1 cellular context compared by ENCODE assay signal in the genomic region with DNA sequence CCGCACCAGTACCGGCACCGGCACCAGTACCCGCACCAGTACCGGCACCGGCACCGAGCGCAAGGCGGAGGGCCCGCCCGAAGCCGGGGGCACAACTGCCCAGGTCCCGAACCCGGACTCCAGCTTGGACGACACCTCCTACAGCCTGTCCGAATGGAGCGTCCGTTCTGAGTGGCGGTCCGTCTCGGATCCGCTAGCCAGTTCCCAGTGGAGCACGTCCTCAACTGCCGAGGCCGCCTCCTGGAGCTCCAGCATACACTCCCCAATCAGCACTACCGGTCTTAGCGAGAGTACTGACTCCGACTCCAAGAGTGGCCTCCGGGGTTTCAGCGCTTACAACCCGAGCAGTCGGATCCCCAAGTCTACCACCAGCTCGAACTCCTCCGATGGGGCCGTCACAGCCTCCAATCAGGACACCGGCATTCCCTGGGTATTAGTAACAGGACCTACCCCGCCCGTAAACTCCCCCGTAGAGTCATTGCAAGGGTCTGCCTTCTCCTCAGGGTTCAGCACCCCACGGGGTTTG.
TF ChIP-seq lines count a peak whose summit lies in the region.

No MANE protein-coding gene starts in this region.

TF ChIP-seq in SK-N-SH, 30 proteins besides CTCF, POLR2A, EP300 and RAD21:
- TF ChIP-seq, protein P1, sequence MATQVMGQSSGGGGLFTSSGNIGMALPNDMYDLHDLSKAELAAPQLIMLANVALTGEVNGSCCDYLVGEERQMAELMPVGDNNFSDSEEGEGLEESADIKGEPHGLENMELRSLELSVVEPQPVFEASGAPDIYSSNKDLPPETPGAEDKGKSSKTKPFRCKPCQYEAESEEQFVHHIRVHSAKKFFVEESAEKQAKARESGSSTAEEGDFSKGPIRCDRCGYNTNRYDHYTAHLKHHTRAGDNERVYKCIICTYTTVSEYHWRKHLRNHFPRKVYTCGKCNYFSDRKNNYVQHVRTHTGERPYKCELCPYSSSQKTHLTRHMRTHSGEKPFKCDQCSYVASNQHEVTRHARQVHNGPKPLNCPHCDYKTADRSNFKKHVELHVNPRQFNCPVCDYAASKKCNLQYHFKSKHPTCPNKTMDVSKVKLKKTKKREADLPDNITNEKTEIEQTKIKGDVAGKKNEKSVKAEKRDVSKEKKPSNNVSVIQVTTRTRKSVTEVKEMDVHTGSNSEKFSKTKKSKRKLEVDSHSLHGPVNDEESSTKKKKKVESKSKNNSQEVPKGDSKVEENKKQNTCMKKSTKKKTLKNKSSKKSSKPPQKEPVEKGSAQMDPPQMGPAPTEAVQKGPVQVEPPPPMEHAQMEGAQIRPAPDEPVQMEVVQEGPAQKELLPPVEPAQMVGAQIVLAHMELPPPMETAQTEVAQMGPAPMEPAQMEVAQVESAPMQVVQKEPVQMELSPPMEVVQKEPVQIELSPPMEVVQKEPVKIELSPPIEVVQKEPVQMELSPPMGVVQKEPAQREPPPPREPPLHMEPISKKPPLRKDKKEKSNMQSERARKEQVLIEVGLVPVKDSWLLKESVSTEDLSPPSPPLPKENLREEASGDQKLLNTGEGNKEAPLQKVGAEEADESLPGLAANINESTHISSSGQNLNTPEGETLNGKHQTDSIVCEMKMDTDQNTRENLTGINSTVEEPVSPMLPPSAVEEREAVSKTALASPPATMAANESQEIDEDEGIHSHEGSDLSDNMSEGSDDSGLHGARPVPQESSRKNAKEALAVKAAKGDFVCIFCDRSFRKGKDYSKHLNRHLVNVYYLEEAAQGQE (IDR thresholded peaks at IDR 0.05; ENCODE audit: low read depth, low read length): no peak
- TF ChIP-seq USF1 (IDR thresholded peaks at IDR 0.05; ENCODE audit: borderline replicate concordance, low read depth) (no peak), FOXJ3 (CRISPR knock-in tag; IDR thresholded peaks at IDR 0.05) (no peak), FOXM1 (IDR thresholded peaks at IDR 0.05; ENCODE audit: low read depth) (no peak), TAF1 (IDR thresholded peaks at IDR 0.05; ENCODE audit: borderline replicate concordance, low read depth, low read length) (no peak), ELF1 (IDR thresholded peaks at IDR 0.05) (no peak), PBX3 (IDR thresholded peaks at IDR 0.05) (no peak), NFIC (IDR thresholded peaks at IDR 0.05; ENCODE audit: borderline replicate concordance) (no peak), FOSL2 (IDR thresholded peaks at IDR 0.05; ENCODE audit: borderline replicate concordance, low read depth) (no peak), POLR2AphosphoS5 (IDR thresholded peaks at IDR 0.05; ENCODE audit: low read depth, low read length) (no peak), SMC3 (IDR thresholded peaks at IDR 0.05; ENCODE audit: low read depth, low read length) (no peak)
- TF ChIP-seq, protein P2, sequence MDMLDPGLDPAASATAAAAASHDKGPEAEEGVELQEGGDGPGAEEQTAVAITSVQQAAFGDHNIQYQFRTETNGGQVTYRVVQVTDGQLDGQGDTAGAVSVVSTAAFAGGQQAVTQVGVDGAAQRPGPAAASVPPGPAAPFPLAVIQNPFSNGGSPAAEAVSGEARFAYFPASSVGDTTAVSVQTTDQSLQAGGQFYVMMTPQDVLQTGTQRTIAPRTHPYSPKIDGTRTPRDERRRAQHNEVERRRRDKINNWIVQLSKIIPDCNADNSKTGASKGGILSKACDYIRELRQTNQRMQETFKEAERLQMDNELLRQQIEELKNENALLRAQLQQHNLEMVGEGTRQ (IDR thresholded peaks at IDR 0.05; ENCODE audit: borderline replicate concordance, low read depth, low read length): no peak
